1 cellular context compared by ENCODE assay signal in the genomic region with DNA sequence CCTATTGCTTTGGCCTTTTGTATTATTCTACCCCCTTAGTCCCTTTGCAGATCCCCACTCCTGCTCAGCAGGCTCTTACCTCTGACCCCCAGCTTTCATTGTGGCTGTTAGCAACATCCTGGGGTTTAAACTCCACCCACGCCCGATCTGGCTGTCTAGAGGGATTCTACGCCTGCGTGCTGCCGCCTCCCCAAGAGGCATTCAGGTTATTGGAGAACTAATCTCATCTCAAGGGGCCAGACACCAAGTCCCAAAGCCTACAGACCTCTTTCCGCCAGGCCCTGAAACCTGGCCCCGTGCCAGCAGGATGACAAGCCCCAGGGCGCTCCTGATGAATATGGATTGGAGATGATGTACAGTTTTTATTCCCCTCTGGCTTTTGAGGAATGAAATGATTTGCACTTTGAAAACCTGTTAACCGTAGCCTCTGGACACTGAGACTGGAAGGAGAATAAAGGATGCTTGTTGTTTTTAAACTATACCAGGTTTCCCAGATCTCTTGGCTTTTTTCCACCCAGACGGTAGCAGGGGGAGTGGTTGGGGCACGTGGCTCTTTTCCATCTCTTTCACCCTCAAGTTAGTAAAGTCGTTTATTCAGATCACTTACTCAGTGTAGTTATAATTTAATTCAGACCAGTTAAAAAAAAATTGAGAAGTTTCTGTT.
TF ChIP-seq lines count a peak whose summit lies in the region.

No MANE protein-coding gene starts in this region.

TF ChIP-seq in K562, 482 proteins besides CTCF, POLR2A, EP300 and RAD21 (continued from another document and continues in another):
- TF ChIP-seq ZBTB40 (IDR thresholded peaks at IDR 0.05) (no peak), ZBTB40 (CRISPR knock-in tag; IDR thresholded peaks at IDR 0.05) (no peak), TRIM25 (IDR thresholded peaks at IDR 0.05; ENCODE audit: borderline replicate concordance) (no peak), SPI1 (IDR thresholded peaks at IDR 0.05; ENCODE audit: borderline replicate concordance, low read depth, low read length) (no peak), TEAD4 (IDR thresholded peaks at IDR 0.05; ENCODE audit: low read length) (0 out of 2 replicates have a peak, but pooled peaks have one; percentile 54), TEAD4 (CRISPR knock-in tag; IDR thresholded peaks at IDR 0.05; ENCODE audit: borderline replicate concordance) (no peak), ZBTB5 (IDR thresholded peaks at IDR 0.05) (no peak), POLR2AphosphoS2 (IDR thresholded peaks at IDR 0.05; ENCODE audit: low read length) (no peak), HDAC2 (IDR thresholded peaks at IDR 0.05) (0 out of 2 replicates have a peak, but pooled peaks have one; percentile 54), E2F1 (CRISPR knock-in tag; IDR thresholded peaks at IDR 0.05) (no peak), FOXA1 (IDR thresholded peaks at IDR 0.05; ENCODE audit: borderline replicate concordance) (no peak), NFE2L1 (tag; IDR thresholded peaks at IDR 0.05; ENCODE audit: borderline replicate concordance, low read depth) (no peak), FOXK2 (conservative IDR thresholded peaks at IDR 0.05 in 1 of 2, IDR thresholded peaks at IDR 0.05 in 1 of 2; ENCODE audit: low read depth in 2 of 2) (peak in 1 of 2 experiments; percentile 11; a peak in 1 of 4 replicates), MCM7 (IDR thresholded peaks at IDR 0.05) (no peak), EP400 (IDR thresholded peaks at IDR 0.05) (no peak), FOXJ2 (tag; IDR thresholded peaks at IDR 0.05) (no peak), KDM5B (IDR thresholded peaks at IDR 0.05; ENCODE audit: insufficient replicate concordance, low read depth, low read length) (no peak), ATF4 (CRISPR knock-in tag; IDR thresholded peaks at IDR 0.05) (no peak), KAT8 (IDR thresholded peaks at IDR 0.05; ENCODE audit: low read depth) (no peak), EWSR1 (IDR thresholded peaks at IDR 0.05; ENCODE audit: borderline replicate concordance, low read depth, partially characterized antibody) (no peak), XRCC5 (IDR thresholded peaks at IDR 0.05; ENCODE audit: low read depth, low read length) (no peak), BDP1 (IDR thresholded peaks at IDR 0.05; ENCODE audit: insufficient read depth, insufficient read length) (no peak)
- TF ChIP-seq, protein P1, sequence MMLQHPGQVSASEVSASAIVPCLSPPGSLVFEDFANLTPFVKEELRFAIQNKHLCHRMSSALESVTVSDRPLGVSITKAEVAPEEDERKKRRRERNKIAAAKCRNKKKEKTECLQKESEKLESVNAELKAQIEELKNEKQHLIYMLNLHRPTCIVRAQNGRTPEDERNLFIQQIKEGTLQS (IDR thresholded peaks at IDR 0.05), result peak; percentile 48; the same call in 1 of the 2 replicates
- TF ChIP-seq, protein P1 (CRISPR knock-in tag; conservative IDR thresholded peaks at IDR 0.05), result no peak
- TF ChIP-seq, protein P2, sequence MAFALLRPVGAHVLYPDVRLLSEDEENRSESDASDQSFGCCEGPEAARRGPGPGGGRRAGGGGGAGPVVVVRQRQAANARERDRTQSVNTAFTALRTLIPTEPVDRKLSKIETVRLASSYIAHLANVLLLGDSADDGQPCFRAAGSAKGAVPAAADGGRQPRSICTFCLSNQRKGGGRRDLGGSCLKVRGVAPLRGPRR (CRISPR knock-in tag; IDR thresholded peaks at IDR 0.05), result no peak
- TF ChIP-seq, protein P3, sequence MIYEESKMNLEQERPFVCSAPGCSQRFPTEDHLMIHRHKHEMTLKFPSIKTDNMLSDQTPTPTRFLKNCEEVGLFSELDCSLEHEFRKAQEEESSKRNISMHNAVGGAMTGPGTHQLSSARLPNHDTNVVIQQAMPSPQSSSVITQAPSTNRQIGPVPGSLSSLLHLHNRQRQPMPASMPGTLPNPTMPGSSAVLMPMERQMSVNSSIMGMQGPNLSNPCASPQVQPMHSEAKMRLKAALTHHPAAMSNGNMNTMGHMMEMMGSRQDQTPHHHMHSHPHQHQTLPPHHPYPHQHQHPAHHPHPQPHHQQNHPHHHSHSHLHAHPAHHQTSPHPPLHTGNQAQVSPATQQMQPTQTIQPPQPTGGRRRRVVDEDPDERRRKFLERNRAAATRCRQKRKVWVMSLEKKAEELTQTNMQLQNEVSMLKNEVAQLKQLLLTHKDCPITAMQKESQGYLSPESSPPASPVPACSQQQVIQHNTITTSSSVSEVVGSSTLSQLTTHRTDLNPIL (CRISPR knock-in tag; IDR thresholded peaks at IDR 0.05), result no peak
- TF ChIP-seq, protein P4, sequence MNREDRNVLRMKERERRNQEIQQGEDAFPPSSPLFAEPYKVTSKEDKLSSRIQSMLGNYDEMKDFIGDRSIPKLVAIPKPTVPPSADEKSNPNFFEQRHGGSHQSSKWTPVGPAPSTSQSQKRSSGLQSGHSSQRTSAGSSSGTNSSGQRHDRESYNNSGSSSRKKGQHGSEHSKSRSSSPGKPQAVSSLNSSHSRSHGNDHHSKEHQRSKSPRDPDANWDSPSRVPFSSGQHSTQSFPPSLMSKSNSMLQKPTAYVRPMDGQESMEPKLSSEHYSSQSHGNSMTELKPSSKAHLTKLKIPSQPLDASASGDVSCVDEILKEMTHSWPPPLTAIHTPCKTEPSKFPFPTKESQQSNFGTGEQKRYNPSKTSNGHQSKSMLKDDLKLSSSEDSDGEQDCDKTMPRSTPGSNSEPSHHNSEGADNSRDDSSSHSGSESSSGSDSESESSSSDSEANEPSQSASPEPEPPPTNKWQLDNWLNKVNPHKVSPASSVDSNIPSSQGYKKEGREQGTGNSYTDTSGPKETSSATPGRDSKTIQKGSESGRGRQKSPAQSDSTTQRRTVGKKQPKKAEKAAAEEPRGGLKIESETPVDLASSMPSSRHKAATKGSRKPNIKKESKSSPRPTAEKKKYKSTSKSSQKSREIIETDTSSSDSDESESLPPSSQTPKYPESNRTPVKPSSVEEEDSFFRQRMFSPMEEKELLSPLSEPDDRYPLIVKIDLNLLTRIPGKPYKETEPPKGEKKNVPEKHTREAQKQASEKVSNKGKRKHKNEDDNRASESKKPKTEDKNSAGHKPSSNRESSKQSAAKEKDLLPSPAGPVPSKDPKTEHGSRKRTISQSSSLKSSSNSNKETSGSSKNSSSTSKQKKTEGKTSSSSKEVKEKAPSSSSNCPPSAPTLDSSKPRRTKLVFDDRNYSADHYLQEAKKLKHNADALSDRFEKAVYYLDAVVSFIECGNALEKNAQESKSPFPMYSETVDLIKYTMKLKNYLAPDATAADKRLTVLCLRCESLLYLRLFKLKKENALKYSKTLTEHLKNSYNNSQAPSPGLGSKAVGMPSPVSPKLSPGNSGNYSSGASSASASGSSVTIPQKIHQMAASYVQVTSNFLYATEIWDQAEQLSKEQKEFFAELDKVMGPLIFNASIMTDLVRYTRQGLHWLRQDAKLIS (CRISPR knock-in tag; IDR thresholded peaks at IDR 0.05), result no peak
